In genomic region chr6:109373762-109374161, GRCh38 we compare ENCODE assay signal across 9 cellular contexts. TPM values are rescaled to one million over a fixed set of nuclear protein-coding genes. Genes with fewer than 3 reads are reported as not detected.
DNase-seq lines count a peak whose midpoint lies in the region; ATAC-seq and TF ChIP-seq lines count a peak whose summit lies in the region.
"Had no signal": no experiment of that assay in that cellular context is flagged by ENCODE, and none has a peak within 500 bp of the region (broad histone marks: within the 10 kb centered on the region; RNA-seq: fewer than 3 reads in every experiment).

No MANE protein-coding gene starts in this region.

- H3K36me3 ChIP-seq in CD8-positive, alpha-beta memory T cell (ENCODE audit: insufficient read depth, low read length), result peaks cover 66% of the 10 kb centered on the region
- H3K36me3 ChIP-seq in adrenal gland (replicated peaks in 1 of 2) (peaks cover 0 to 63% of the 10 kb centered on the region in 2 donors), PC-3 (ENCODE audit: low read depth, low read length) (peaks cover 65% of the 10 kb centered on the region)

- no peak for TF ChIP-seq POLR2A in adrenal gland (IDR thresholded peaks at IDR 0.05)

- peak overlapping the region; percentile 30 to 94 (median 53) for H3K27ac Mint-ChIP-seq in CD8-positive, alpha-beta memory T cell
- H3K27ac Mint-ChIP-seq: nephron had no signal

- H3K4me2 ChIP-seq in PC-3 (ENCODE audit: low read length), result no peak overlapping the region

- peak overlapping the region in 6 of 7 donors; percentile 17 to 32 (median 28) for H3K4me3 Mint-ChIP-seq in CD8-positive, alpha-beta memory T cell
- H3K4me3 Mint-ChIP-seq: nephron had no signal

- intact Hi-C loops in adrenal gland (cut with DNase I), result no loop called here
- intact Hi-C loops in PC-3 (cut with micrococcal nuclease), result no loop called here

- H3K9me3 ChIP-seq in CD8-positive, alpha-beta memory T cell (ENCODE audit: low read length), result no peaks in the 10 kb centered on the region
- H3K9me3 ChIP-seq in adrenal gland (replicated peaks in 1 of 3), result no peaks in the 10 kb centered on the region
- H3K9me3 ChIP-seq in PC-3 (ENCODE audit: low read length), result no peaks in the 10 kb centered on the region

- no peak overlapping the region for H3K27ac ChIP-seq in CD8-positive, alpha-beta memory T cell (ENCODE audit: low read depth, low read length)
- H3K27ac ChIP-seq in adrenal gland (no peak overlapping the region), PC-3 (ENCODE audit: low read length) (no peak overlapping the region)

- no peaks in the 10 kb centered on the region for H3K27me3 Mint-ChIP-seq in CD8-positive, alpha-beta memory T cell

- H3K36me3 Mint-ChIP-seq in CD8-positive, alpha-beta memory T cell, result peaks cover 16 to 90% (median 27%) of the 10 kb centered on the region in 3 donors

- BruUV-seq in PC-3 (replicated peaks; lab: Mats Ljungman, UMichigan), result no TSS peak

- no peak overlapping the region for H3K9ac ChIP-seq in PC-3 (ENCODE audit: low read length)

- TF ChIP-seq CTCF in adrenal gland (IDR thresholded peaks at IDR 0.05), result no peak
- no peak for TF ChIP-seq CTCF in PC-3 (conservative IDR thresholded peaks at IDR 0.05; ENCODE audit: low read depth, low read length)

- H3K9me3 Mint-ChIP-seq in CD8-positive, alpha-beta memory T cell, result no peaks in the 10 kb centered on the region
- H3K9me3 Mint-ChIP-seq: nephron had no signal

- POLR2A ChIA-PET in CD8-positive, alpha-beta memory T cell (lab: Charles Lee), result interaction anchor here (2.6 kb wide), 1 partner anchor 9 kb away, joined by 8 read pairs; the partner anchor contains the start of gene CD164
- POLR2A ChIA-PET in PC-3 (lab: Charles Lee; ENCODE audit: unreplicated experiment), result no interaction called here

- CTCF ChIA-PET in CD8-positive, alpha-beta memory T cell (lab: Charles Lee), result interaction anchor here (0.9 to 1.4 kb wide), 2 partner anchors 9 to 10 kb away, joined by 3 to 6 read pairs; partner anchors contain the start of gene CD164
- CTCF ChIA-PET in PC-3 (lab: Charles Lee), result no interaction called here

- H3F3A ChIP-seq in PC-3 (ENCODE audit: low read length, unreplicated experiment), result no peaks in the 10 kb centered on the region

- DNase-seq in CD8-positive, alpha-beta memory T cell, result no peak
- peak; percentile 45 for DNase-seq in fibroblast of gingiva (ENCODE audit: low read depth)
- no peak for DNase-seq in AG08395 (ENCODE audit: low spot score)
- no peak for DNase-seq in SK-N-DZ (ENCODE audit: low spot score)
- DNase-seq in adrenal gland, result no peak
- no peak for DNase-seq in PC-3

- no peak overlapping the region for H3K4me3 ChIP-seq in CD8-positive, alpha-beta memory T cell (ENCODE audit: low read length)
- no peak overlapping the region for H3K4me3 ChIP-seq in adrenal gland
- no peak overlapping the region for H3K4me3 ChIP-seq in PC-3 (ENCODE audit: low read length)

- no peaks in the 10 kb centered on the region for H3K27me3 ChIP-seq in CD8-positive, alpha-beta memory T cell (ENCODE audit: insufficient read depth, low read length, poor library complexity, severe bottlenecking)
- H3K27me3 ChIP-seq in adrenal gland, result no peaks in the 10 kb centered on the region
- no peaks in the 10 kb centered on the region for H3K27me3 ChIP-seq in PC-3 (ENCODE audit: low read length)

- H3K4me1 ChIP-seq in CD8-positive, alpha-beta memory T cell (ENCODE audit: insufficient read depth, low read length), result peaks cover 53% of the 10 kb centered on the region
- H3K4me1 ChIP-seq in adrenal gland (replicated peaks in 1 of 2) (peaks cover 6 to 41% of the 10 kb centered on the region in 2 donors), PC-3 (ENCODE audit: insufficient read depth, low read length) (no peaks in the 10 kb centered on the region)

- no peaks in the 10 kb centered on the region for H3K9me2 ChIP-seq in PC-3 (replicated peaks; ENCODE audit: low read length)

- peaks cover 55% of the 10 kb centered on the region for H3K79me2 ChIP-seq in PC-3 (ENCODE audit: low read length)

- H2AFZ ChIP-seq in PC-3 (ENCODE audit: low read length), result no peak overlapping the region

- H3K4me1 Mint-ChIP-seq in CD8-positive, alpha-beta memory T cell, result peaks cover 66 to 84% (median 82%) of the 10 kb centered on the region in 3 donors

- 82 to 94% (median 86%) methylated on average over 4 of the region's 4 CpGs for WGBS in adrenal gland, 4 donors

- peaks cover 19% of the 10 kb centered on the region for H4K20me1 ChIP-seq in PC-3 (ENCODE audit: low read length)

- ATAC-seq in GM19455 (IDR thresholded peaks at IDR 0.05; ENCODE audit: unreplicated experiment) (peak; percentile 95), HG03442 (IDR thresholded peaks at IDR 0.05; ENCODE audit: unreplicated experiment) (peak; percentile 95), PC-3 (no peak)

RNA-seq across cellular contexts. Expression of gene CD164, which starts 8.5 kb away (rescaled TPM):
- total RNA-seq in CD8-positive, alpha-beta memory T cell, result 100 to 1,000 TPM; 246 to 259 TPM
- 291 TPM for polyA plus RNA-seq in CD8-positive, alpha-beta memory T cell
- polyA plus RNA-seq in SK-N-DZ (2014; cell fraction: cytosol; rRNA removed), result 109 and 119 TPM in 2 replicates
- polyA plus RNA-seq in SK-N-DZ (2014; cell fraction: nucleus; rRNA removed), result 84.4 and 99.9 TPM in 2 replicates
- total RNA-seq in adrenal gland (100 to 1,000 TPM; 124 to 358 (median 237) TPM), PC-3 (2014; rRNA removed) (89.2 and 95.6 TPM in 2 replicates)
- polyA plus RNA-seq in adrenal gland, result 100 to 1,000 TPM in 1 of 3 donors, 10 to 100 TPM in 2; 89.3 to 259 (median 91.5) TPM
